8 cellular contexts compared by ENCODE assay signal in genomic region chr6:125779924-125780539, GRCh38. TPM values are rescaled to one million over a fixed set of nuclear protein-coding genes. Genes with fewer than 3 reads are reported as not detected.
A peak's percentile ranks its signal among the peaks of the same experiment; 100 is the strongest.
DNase-seq lines count a peak whose midpoint lies in the region; ATAC-seq and TF ChIP-seq lines count a peak whose summit lies in the region.

No MANE protein-coding gene starts in this region.

- ATAC-seq in GM21723 (IDR thresholded peaks at IDR 0.05; ENCODE audit: unreplicated experiment) (peak; percentile 84), naive B cell (ENCODE audit: low read depth in 2 of 2) (peak; percentile 80 to 81)
- ATAC-seq in activated T-cell treated with anti-CD3 and anti-CD28 coated beads, Interleukin-2, amount 50 U/mL, for 72 hours (replicated peaks in 1 of 2), result peak; percentile 81 to 82

- no peaks in the 10 kb centered on the region for H3K4me1 ChIP-seq in fibroblast of lung (ENCODE audit: control insufficient read depth, extremely low read depth, insufficient read depth, low read length)

- no peaks in the 10 kb centered on the region for H3K36me3 ChIP-seq in fibroblast of lung (ENCODE audit: control insufficient read depth, insufficient read depth, low read length)

- no peaks in the 10 kb centered on the region for H3K79me2 ChIP-seq in fibroblast of lung (ENCODE audit: control insufficient read depth, insufficient read depth, low read length)

- no peaks in the 10 kb centered on the region for H4K20me1 ChIP-seq in fibroblast of lung (ENCODE audit: control insufficient read depth, extremely low read depth, insufficient read depth, low read length)

- H3K27ac Mint-ChIP-seq in activated T-cell treated with anti-CD3 and anti-CD28 coated beads, Interleukin-2, amount 50 U/mL, for 72 hours, result no peak overlapping the region
- no peak overlapping the region for H3K27ac Mint-ChIP-seq in naive B cell

- no peaks in the 10 kb centered on the region for H3K27me3 ChIP-seq in fibroblast of lung (ENCODE audit: control insufficient read depth, insufficient read depth, low read length)

- TF ChIP-seq CTCF in fibroblast of lung (conservative IDR thresholded peaks at IDR 0.05 in 1 of 2, IDR thresholded peaks at IDR 0.05 in 1 of 2; ENCODE audit: low read depth in 1 of 2, low read length in 2 of 2), result peak; percentile 21

- peak overlapping the region; percentile 90 for H3K27ac ChIP-seq in fibroblast of lung (ENCODE audit: insufficient read depth, low read length)

- in situ Hi-C loops in KBM-7 (cut with MboI; ENCODE audit: low pct_unique_long_range_greater_than_20kb, low sequenced_read_pairs), result loop anchor here (10.0 kb wide), 1 partner anchor 195 kb away; no protein-coding TSS in a partner anchor

- H3K27me3 Mint-ChIP-seq in activated T-cell treated with anti-CD3 and anti-CD28 coated beads, Interleukin-2, amount 50 U/mL, for 72 hours (ENCODE audit: low read depth), result peaks cover 11% of the 10 kb centered on the region
- peaks cover 0 to 4% (median 0%) of the 10 kb centered on the region in 3 donors for H3K27me3 Mint-ChIP-seq in naive B cell

- H3K4me1 Mint-ChIP-seq in activated T-cell treated with anti-CD3 and anti-CD28 coated beads, Interleukin-2, amount 50 U/mL, for 72 hours (ENCODE audit: low read depth), result peaks cover 28% of the 10 kb centered on the region
- peaks cover 0 to 19% (median 10%) of the 10 kb centered on the region in 3 donors for H3K4me1 Mint-ChIP-seq in naive B cell

- no peaks in the 10 kb centered on the region for H3K9me3 ChIP-seq in fibroblast of lung (ENCODE audit: control insufficient read depth, insufficient read depth, low read depth, low read length)

- peak; percentile 94 for DNase-seq in DMS153 treated with DMSO at 0.1 percent for 48 hours (lab: John Stamatoyannopoulos, UW; ENCODE audit: unreplicated experiment)
- peak; percentile 99 for DNase-seq in KBM-7
- DNase-seq in activated T-cell treated with anti-CD3 and anti-CD28 coated beads, Interleukin-2, amount 50 U/mL, for 72 hours, result peak; percentile 71 to 86
- DNase-seq in fibroblast of lung (ENCODE audit: low read depth in 2 of 2), result peak; percentile 87 to 96
- peak; percentile 92 for DNase-seq in naive B cell
- DNase-seq in stimulated activated CD8-positive, alpha-beta memory T cell treated with anti-CD3 and anti-CD28 coated beads, Interleukin-7, amount 100 ng/mL, for 48 hours (ENCODE audit: extremely low read depth in 1 of 2, low read depth in 1 of 2), result peak; percentile 62 to 69

- H2AFZ ChIP-seq in fibroblast of lung (ENCODE audit: low read length), result peak overlapping the region; percentile 98

- peak overlapping the region; percentile 46 for H3K4me2 ChIP-seq in fibroblast of lung (ENCODE audit: extremely low read depth, insufficient read depth, low read length)

- H3K36me3 Mint-ChIP-seq in activated T-cell treated with anti-CD3 and anti-CD28 coated beads, Interleukin-2, amount 50 U/mL, for 72 hours (ENCODE audit: insufficient read depth in 2 of 2), result peaks cover 2% of the 10 kb centered on the region in 2 donors
- no peaks in the 10 kb centered on the region for H3K36me3 Mint-ChIP-seq in naive B cell

- peaks cover 0 to 3% of the 10 kb centered on the region in 2 donors for H3K9me3 Mint-ChIP-seq in activated T-cell treated with anti-CD3 and anti-CD28 coated beads, Interleukin-2, amount 50 U/mL, for 72 hours
- H3K9me3 Mint-ChIP-seq in naive B cell, result peaks cover 0 to 2% (median 0%) of the 10 kb centered on the region in 7 donors

- H3K4me3 ChIP-seq in fibroblast of lung (replicated peaks in 1 of 4; ENCODE audit: control extremely low read depth in 1 of 4, insufficient read depth in 1 of 4, low read depth in 3 of 4, low read length in 4 of 4), result peak overlapping the region; percentile 70 to 94 (median 86)

- H3K9ac ChIP-seq in fibroblast of lung (ENCODE audit: insufficient read depth, low read length), result peak overlapping the region; percentile 72

- no peak overlapping the region for H3K4me3 Mint-ChIP-seq in activated T-cell treated with anti-CD3 and anti-CD28 coated beads, Interleukin-2, amount 50 U/mL, for 72 hours
- no peak overlapping the region for H3K4me3 Mint-ChIP-seq in naive B cell

TF ChIP-seq in PFSK-1, 5 proteins besides CTCF, POLR2A, EP300 and RAD21:
- TF ChIP-seq FOXP2 (optimal IDR thresholded peaks at IDR 0.05; ENCODE audit: borderline replicate concordance, extremely low read depth, extremely low read length, insufficient read depth) (no peak), POLR2AphosphoS5 (IDR thresholded peaks at IDR 0.05; ENCODE audit: low read depth, low read length) (no peak; the same call in 1 of the 2 replicates), TAF1 (IDR thresholded peaks at IDR 0.05; ENCODE audit: borderline replicate concordance, insufficient read depth, low read length) (peak; percentile 54; the same call in 1 of the 2 replicates), SIN3A (IDR thresholded peaks at IDR 0.05; ENCODE audit: borderline replicate concordance, insufficient read depth, low read length) (no peak), REST (IDR thresholded peaks at IDR 0.05; ENCODE audit: insufficient read depth in 1 of 2, low read depth in 2 of 2, low read length in 2 of 2) (no peak)

RNA-seq across cellular contexts. Expression of gene NCOA7, which starts 10.7 kb away (rescaled TPM):
- 20.1 TPM for polyA plus RNA-seq in PFSK-1 (2012; ENCODE audit: insufficient read length, low read depth)
- 10 to 100 TPM; 59.6 to 69.1 TPM for total RNA-seq in activated T-cell treated with anti-CD3 and anti-CD28 coated beads, Interleukin-2, amount 50 U/mL, for 72 hours
- total RNA-seq in fibroblast of lung, result 38.5 and 49.9 TPM in 2 replicates
- polyA plus RNA-seq in fibroblast of lung (12.8 and 13.7 TPM in 2 replicates), naive B cell (ENCODE audit: low read depth in 6 of 6) (10 to 100 TPM in 1 of 6 donors, 1 to 10 TPM in 5; 1.6 to 10.9 (median 8.4) TPM)
- 12.6 and 14.7 TPM in 2 replicates for polyA plus RNA-seq in fibroblast of lung (2012)
- polyA minus RNA-seq in fibroblast of lung (ENCODE audit: low replicate concordance), result 1.3 and 6.9 TPM in 2 replicates

RNA-seq across cellular contexts. Expression of gene HEY2, which starts 30.6 kb away (rescaled TPM):
- polyA plus RNA-seq in PFSK-1 (2012; ENCODE audit: insufficient read length, low read depth), result 10.6 TPM
- under 1 TPM in 1 of 2 donors, not detected in 1; 0.12 TPM for total RNA-seq in activated T-cell treated with anti-CD3 and anti-CD28 coated beads, Interleukin-2, amount 50 U/mL, for 72 hours
- total RNA-seq in fibroblast of lung, result not detected in 2 replicates
- polyA plus RNA-seq in fibroblast of lung, result not detected in 2 replicates
- polyA plus RNA-seq in fibroblast of lung (2012), result not detected in 2 replicates
- not detected in 2 replicates for polyA minus RNA-seq in fibroblast of lung (ENCODE audit: low replicate concordance)
- under 1 TPM in 3 of 6 donors, not detected in 3; 0.17 to 0.48 (median 0.29) TPM for polyA plus RNA-seq in naive B cell (ENCODE audit: low read depth in 6 of 6)

Comparison
In these comparisons a context has a peak if more than half of its experiments do, and no peak if none do; other contexts are left out.
1. Peak in every context shown above with its lines: DNase-seq, ATAC-seq, H3K4me3 ChIP-seq and H3K27ac ChIP-seq.